ENCODE assay signal across 10 cellular contexts in genomic region chr3:9945358-9945757, GRCh38. TPM values are rescaled to one million over a fixed set of nuclear protein-coding genes. Genes with fewer than 3 reads are reported as not detected.
DNase-seq lines count a peak whose midpoint lies in the region; ATAC-seq and TF ChIP-seq lines count a peak whose summit lies in the region.
"Had no signal": no experiment of that assay in that cellular context is flagged by ENCODE, and none has a peak within 500 bp of the region (broad histone marks: within the 10 kb centered on the region; RNA-seq: fewer than 3 reads in every experiment).

No MANE protein-coding gene starts in this region.

- H3K4me2 ChIP-seq in skeletal muscle satellite cell (ENCODE audit: low read length), result no peak overlapping the region

- no peak for ATAC-seq in GM21786 (IDR thresholded peaks at IDR 0.05; ENCODE audit: unreplicated experiment)

- POLR2A ChIA-PET in RWPE1 (lab: Yijun Ruan, JAX; ENCODE audit: low non-redundant PET), result no interaction called here

- peaks cover 3% of the 10 kb centered on the region for H3K4me1 Mint-ChIP-seq in activated naive CD8-positive, alpha-beta T cell (ENCODE audit: low read depth)
- no peaks in the 10 kb centered on the region for H3K4me1 Mint-ChIP-seq in activated naive CD8-positive, alpha-beta T cell treated with anti-CD3 and anti-CD28 coated beads for 36 hours

- no peak overlapping the region for H3K9ac ChIP-seq in skeletal muscle satellite cell (ENCODE audit: low read depth, low read length)

- no peaks in the 10 kb centered on the region for H3K9me3 Mint-ChIP-seq in activated naive CD8-positive, alpha-beta T cell (ENCODE audit: low read depth)
- no peaks in the 10 kb centered on the region for H3K9me3 Mint-ChIP-seq in activated naive CD8-positive, alpha-beta T cell treated with anti-CD3 and anti-CD28 coated beads for 36 hours

- no peaks in the 10 kb centered on the region for H3K27me3 Mint-ChIP-seq in activated naive CD8-positive, alpha-beta T cell
- H3K27me3 Mint-ChIP-seq in activated naive CD8-positive, alpha-beta T cell treated with anti-CD3 and anti-CD28 coated beads for 36 hours, result no peaks in the 10 kb centered on the region

- CTCF ChIA-PET in RWPE1 (lab: Yijun Ruan, JAX), result interaction anchor here (1.5 kb wide), 1 partner anchor 31 kb away, joined by 9 read pairs; no protein-coding TSS in a partner anchor

- no peaks in the 10 kb centered on the region for H3K9me3 ChIP-seq in skeletal muscle satellite cell (replicated peaks; ENCODE audit: low read length)
- H3K9me3 ChIP-seq: BE2C had no signal

- no peak for DNase-seq in activated naive CD8-positive, alpha-beta T cell treated with anti-CD3 and anti-CD28 coated beads for 36 hours
- DNase-seq in RWPE1 (ENCODE audit: low spot score) (no peak), epithelial cell of proximal tubule (ENCODE audit: low read depth) (no peak), HK-2 (ENCODE audit: unreplicated experiment) (no peak), NCI-H146 treated with DMSO at 0.1 percent for 48 hours (lab: John Stamatoyannopoulos, UW; ENCODE audit: unreplicated experiment) (no peak)
- DNase-seq: BE2C, NCI-H2081 had no signal

- H3K27ac ChIP-seq in RWPE1, result peak overlapping the region; percentile 84; the same call in 1 of the 2 replicates

- peak overlapping the region; percentile 67 for H3K4me3 ChIP-seq in epithelial cell of proximal tubule (ENCODE audit: low read depth, low read length)
- H3K4me3 ChIP-seq in skeletal muscle satellite cell (ENCODE audit: low read length), result peak overlapping the region; percentile 86

- TF ChIP-seq CTCF in RWPE1 (conservative IDR thresholded peaks at IDR 0.05; ENCODE audit: low read depth) (no peak), epithelial cell of proximal tubule (conservative IDR thresholded peaks at IDR 0.05; ENCODE audit: low read depth, low read length) (no peak)

- no peaks in the 10 kb centered on the region for H3K27me3 ChIP-seq in skeletal muscle satellite cell (ENCODE audit: control insufficient read depth, insufficient read depth, low read length)
- H3K27me3 ChIP-seq: BE2C had no signal

- peaks cover 3% of the 10 kb centered on the region for H3K36me3 Mint-ChIP-seq in activated naive CD8-positive, alpha-beta T cell
- H3K36me3 Mint-ChIP-seq in activated naive CD8-positive, alpha-beta T cell treated with anti-CD3 and anti-CD28 coated beads for 36 hours, result peaks cover 10% of the 10 kb centered on the region

- H3K36me3 ChIP-seq in skeletal muscle satellite cell (ENCODE audit: insufficient read depth, low read length), result no peaks in the 10 kb centered on the region
- H3K36me3 ChIP-seq: BE2C had no signal

- peak overlapping the region; percentile 5 for H3K4me3 Mint-ChIP-seq in activated naive CD8-positive, alpha-beta T cell
- no peak overlapping the region for H3K4me3 Mint-ChIP-seq in activated naive CD8-positive, alpha-beta T cell treated with anti-CD3 and anti-CD28 coated beads for 36 hours

- no peak overlapping the region for H3K27ac Mint-ChIP-seq in activated naive CD8-positive, alpha-beta T cell
- H3K27ac Mint-ChIP-seq in activated naive CD8-positive, alpha-beta T cell treated with anti-CD3 and anti-CD28 coated beads for 36 hours, result no peak overlapping the region

- H3K4me1 ChIP-seq in skeletal muscle satellite cell (ENCODE audit: control insufficient read depth, insufficient read depth, low read length), result peaks cover 11% of the 10 kb centered on the region
- H3K4me1 ChIP-seq: BE2C had no signal

RNA-seq across cellular contexts. Expression of gene PRRT3, which starts 6.8 kb away (rescaled TPM):
- total RNA-seq in activated naive CD8-positive, alpha-beta T cell treated with anti-CD3 and anti-CD28 coated beads for 36 hours, result 1 to 10 TPM; 8.0 to 8.6 TPM
- total RNA-seq in epithelial cell of proximal tubule, result 1.3 and 2.4 TPM in 2 replicates
- 1.7 and 3.8 TPM in 2 replicates for total RNA-seq in skeletal muscle satellite cell (2012; rRNA removed)

RNA-seq across cellular contexts. Expression of gene CRELD1, which starts 11.7 kb away (rescaled TPM):
- total RNA-seq in activated naive CD8-positive, alpha-beta T cell treated with anti-CD3 and anti-CD28 coated beads for 36 hours, result 1 to 10 TPM; 7.9 to 10.0 TPM
- total RNA-seq in epithelial cell of proximal tubule, result 20.5 and 36.6 TPM in 2 replicates
- 6.8 and 13.7 TPM in 2 replicates for total RNA-seq in skeletal muscle satellite cell (2012; rRNA removed)

RNA-seq across cellular contexts. Expression of gene IL17RC, which starts 28.5 kb away (rescaled TPM):
- total RNA-seq in activated naive CD8-positive, alpha-beta T cell treated with anti-CD3 and anti-CD28 coated beads for 36 hours, result under 1 TPM; 0.36 to 0.60 TPM
- total RNA-seq in epithelial cell of proximal tubule, result 33.2 and 35.3 TPM in 2 replicates
- total RNA-seq in skeletal muscle satellite cell (2012; rRNA removed), result 121 and 264 TPM in 2 replicates

RNA-seq across cellular contexts. Expression of gene EMC3, which starts 41.3 kb away (rescaled TPM):
- 10 to 100 TPM; 44.7 to 46.7 TPM for total RNA-seq in activated naive CD8-positive, alpha-beta T cell treated with anti-CD3 and anti-CD28 coated beads for 36 hours
- 32.1 and 51.0 TPM in 2 replicates for total RNA-seq in epithelial cell of proximal tubule
- total RNA-seq in skeletal muscle satellite cell (2012; rRNA removed), result 61.3 and 64.0 TPM in 2 replicates

RNA-seq across cellular contexts. Expression of gene IL17RE, which starts 42.7 kb away (rescaled TPM):
- total RNA-seq in activated naive CD8-positive, alpha-beta T cell treated with anti-CD3 and anti-CD28 coated beads for 36 hours, result 1 to 10 TPM; 1.2 to 1.8 TPM
- total RNA-seq in epithelial cell of proximal tubule, result 4.1 and 4.8 TPM in 2 replicates
- total RNA-seq in skeletal muscle satellite cell (2012; rRNA removed), result 2.8 and 4.4 TPM in 2 replicates

Comparison
In these comparisons a context has a peak if more than half of its experiments do, and no peak if none do; other contexts are left out.
1. RNA of gene IL17RC, which starts 28.5 kb away (total RNA-seq): 33.2 to 35.3 TPM in epithelial cell of proximal tubule; 0.36 to 0.60 TPM in activated naive CD8-positive, alpha-beta T cell treated with anti-CD3 and anti-CD28 coated beads for 36 hours; every median in the first group is over 10 times any median in the second.